In genomic region chr14:55832122-55832911, GRCh38 we compare ENCODE assay signal across 1 cellular context.
TF ChIP-seq lines count a peak whose summit lies in the region.

No MANE protein-coding gene starts in this region.

TF ChIP-seq in HCT116, 20 proteins besides CTCF, POLR2A, EP300 and RAD21 (continued from another document):
- TF ChIP-seq, protein P1, sequence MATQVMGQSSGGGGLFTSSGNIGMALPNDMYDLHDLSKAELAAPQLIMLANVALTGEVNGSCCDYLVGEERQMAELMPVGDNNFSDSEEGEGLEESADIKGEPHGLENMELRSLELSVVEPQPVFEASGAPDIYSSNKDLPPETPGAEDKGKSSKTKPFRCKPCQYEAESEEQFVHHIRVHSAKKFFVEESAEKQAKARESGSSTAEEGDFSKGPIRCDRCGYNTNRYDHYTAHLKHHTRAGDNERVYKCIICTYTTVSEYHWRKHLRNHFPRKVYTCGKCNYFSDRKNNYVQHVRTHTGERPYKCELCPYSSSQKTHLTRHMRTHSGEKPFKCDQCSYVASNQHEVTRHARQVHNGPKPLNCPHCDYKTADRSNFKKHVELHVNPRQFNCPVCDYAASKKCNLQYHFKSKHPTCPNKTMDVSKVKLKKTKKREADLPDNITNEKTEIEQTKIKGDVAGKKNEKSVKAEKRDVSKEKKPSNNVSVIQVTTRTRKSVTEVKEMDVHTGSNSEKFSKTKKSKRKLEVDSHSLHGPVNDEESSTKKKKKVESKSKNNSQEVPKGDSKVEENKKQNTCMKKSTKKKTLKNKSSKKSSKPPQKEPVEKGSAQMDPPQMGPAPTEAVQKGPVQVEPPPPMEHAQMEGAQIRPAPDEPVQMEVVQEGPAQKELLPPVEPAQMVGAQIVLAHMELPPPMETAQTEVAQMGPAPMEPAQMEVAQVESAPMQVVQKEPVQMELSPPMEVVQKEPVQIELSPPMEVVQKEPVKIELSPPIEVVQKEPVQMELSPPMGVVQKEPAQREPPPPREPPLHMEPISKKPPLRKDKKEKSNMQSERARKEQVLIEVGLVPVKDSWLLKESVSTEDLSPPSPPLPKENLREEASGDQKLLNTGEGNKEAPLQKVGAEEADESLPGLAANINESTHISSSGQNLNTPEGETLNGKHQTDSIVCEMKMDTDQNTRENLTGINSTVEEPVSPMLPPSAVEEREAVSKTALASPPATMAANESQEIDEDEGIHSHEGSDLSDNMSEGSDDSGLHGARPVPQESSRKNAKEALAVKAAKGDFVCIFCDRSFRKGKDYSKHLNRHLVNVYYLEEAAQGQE (IDR thresholded peaks at IDR 0.05; ENCODE audit: low read depth), result no peak
- no peak for TF ChIP-seq JUND (IDR thresholded peaks at IDR 0.05)
- no peak for TF ChIP-seq CBX3 (IDR thresholded peaks at IDR 0.05; ENCODE audit: low read depth)
